Comparison of ENCODE assay signal across 11 cellular contexts in the genomic region with DNA sequence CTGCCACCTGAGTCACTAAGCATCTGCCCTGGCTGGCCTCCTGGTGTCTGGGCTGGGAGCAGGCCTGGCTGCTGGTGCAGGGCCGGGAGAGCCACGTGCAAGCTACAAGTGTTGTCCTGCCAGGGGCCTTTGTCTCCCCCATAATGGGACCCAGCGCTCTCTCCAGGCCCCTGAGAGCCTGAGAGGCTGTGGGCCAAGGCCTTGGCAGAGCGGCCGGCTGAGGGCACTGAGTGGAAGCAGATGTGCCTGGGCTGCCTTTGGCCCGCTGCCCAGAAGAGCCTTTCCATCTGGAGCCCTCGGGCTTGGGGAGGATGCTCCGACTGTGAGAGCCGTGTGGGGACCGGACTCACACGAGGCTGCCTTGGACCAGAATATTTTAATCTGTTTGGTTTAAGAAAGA.
DNase-seq lines count a peak whose midpoint lies in the region; ATAC-seq and TF ChIP-seq lines count a peak whose summit lies in the region.
"Had no signal": no experiment of that assay in that cellular context is flagged by ENCODE, and none has a peak within 500 bp of the region (broad histone marks: within the 10 kb centered on the region; RNA-seq: fewer than 3 reads in every experiment).

No MANE protein-coding gene starts in this region.

- DNase-seq in AG09319 (ENCODE audit: extremely low read depth, low read depth) (peak; percentile 67), NCI-H1694 treated with DMSO at 0.1 percent for 48 hours (lab: John Stamatoyannopoulos, UW) (peak; percentile 45), dorsolateral prefrontal cortex (peak; percentile 43 to 94 (median 88)), midbrain (lab: John Stamatoyannopoulos, UW) (peak; percentile 92), brain microvascular endothelial cell (no peak), germinal center (ENCODE audit: low spot score) (no peak), smooth muscle cell (lab: John Stamatoyannopoulos, UW; ENCODE audit: unreplicated experiment) (no peak)
- DNase-seq: NCI-H226 had no signal

- H3K36me3 ChIP-seq in brain microvascular endothelial cell (replicated peaks) (no peaks in the 10 kb centered on the region), smooth muscle cell (ENCODE audit: low read depth) (no peaks in the 10 kb centered on the region)
- H3K36me3 ChIP-seq: ascending aorta; BLaER1 treated with 17β-estradiol and CSF1 and Interleukin-3, amounts not matched to agents 10 nM and 100 nM had no signal

- peaks cover 0 to 3% (median 0%) of the 10 kb centered on the region in 45 donors for H3K27me3 ChIP-seq in dorsolateral prefrontal cortex
- H3K27me3 ChIP-seq in brain microvascular endothelial cell (replicated peaks): no peaks in the 10 kb centered on the region
- H3K27me3 ChIP-seq in smooth muscle cell (ENCODE audit: low read depth): no peaks in the 10 kb centered on the region
- H3K27me3 ChIP-seq: ascending aorta; BLaER1 treated with 17β-estradiol and CSF1 and Interleukin-3, amounts not matched to agents 10 nM and 100 nM had no signal

- H4K20me1 ChIP-seq in smooth muscle cell (ENCODE audit: low read depth): no peaks in the 10 kb centered on the region
- H4K20me1 ChIP-seq: BLaER1 treated with 17β-estradiol and CSF1 and Interleukin-3, amounts not matched to agents 10 nM and 100 nM had no signal

- ATAC-seq in GM19397 (IDR thresholded peaks at IDR 0.05; ENCODE audit: unreplicated experiment): no peak

- no peak overlapping the region for H3K9ac ChIP-seq in smooth muscle cell (ENCODE audit: low read depth)
- H3K9ac ChIP-seq: BLaER1 treated with 17β-estradiol and CSF1 and Interleukin-3, amounts not matched to agents 10 nM and 100 nM had no signal

- H3K27ac ChIP-seq in dorsolateral prefrontal cortex (peak overlapping the region in 30 of 59 donors; percentile 4 to 77 (median 48)), brain microvascular endothelial cell (no peak overlapping the region), smooth muscle cell (ENCODE audit: low read depth) (no peak overlapping the region)
- H3K27ac ChIP-seq: ascending aorta; BLaER1 treated with 17β-estradiol and CSF1 and Interleukin-3, amounts not matched to agents 10 nM and 100 nM had no signal

- H3K4me3 ChIP-seq in dorsolateral prefrontal cortex: no peak overlapping the region
- H3K4me3 ChIP-seq in brain microvascular endothelial cell (ENCODE audit: low read depth, low read length): no peak overlapping the region
- no peak overlapping the region for H3K4me3 ChIP-seq in smooth muscle cell
- H3K4me3 ChIP-seq: ascending aorta; BLaER1 treated with 17β-estradiol and CSF1 and Interleukin-3, amounts not matched to agents 10 nM and 100 nM had no signal

- H3F3A ChIP-seq in smooth muscle cell (ENCODE audit: low read depth): no peaks in the 10 kb centered on the region

- in situ Hi-C loops in brain microvascular endothelial cell (cut with HindIII; ENCODE audit: low pct_ligation_motif_present, low sequenced_read_pairs): no loop called here

- intact Hi-C loops in dorsolateral prefrontal cortex (cut with DNase I): no loop called here

- peaks cover 11% of the 10 kb centered on the region for H3K4me1 ChIP-seq in smooth muscle cell (ENCODE audit: low read depth)

- no peak overlapping the region for H2AFZ ChIP-seq in smooth muscle cell (ENCODE audit: low read depth)

- no peaks in the 10 kb centered on the region for H3K9me3 ChIP-seq in smooth muscle cell (replicated peaks; ENCODE audit: low read depth)
- H3K9me3 ChIP-seq: ascending aorta had no signal

- TF ChIP-seq CTCF in AG09319 (IDR thresholded peaks at IDR 0.05; ENCODE audit: low read depth, low read length) (no peak; the same call in 1 of the 2 replicates), dorsolateral prefrontal cortex (IDR thresholded peaks at IDR 0.05 in 54 of 56, conservative IDR thresholded peaks at IDR 0.05 in 2 of 56; ENCODE audit: low read depth in 1 of 56, partially characterized antibody in 56 of 56) (peak in 25 of 56 donors; percentile 2 to 46 (median 26)), brain microvascular endothelial cell (IDR thresholded peaks at IDR 0.05; ENCODE audit: low read depth, low read length, missing control alignments) (no peak), smooth muscle cell (IDR thresholded peaks at IDR 0.05; ENCODE audit: borderline replicate concordance, insufficient read depth, poor library complexity, severe bottlenecking) (no peak)

- no peaks in the 10 kb centered on the region for H3K79me2 ChIP-seq in smooth muscle cell (ENCODE audit: low read depth)

- WGBS in smooth muscle cell (ENCODE audit: low lambda C conversion rate): 64% methylated on average over 11 of the region's 11 CpGs

- no peak overlapping the region for H3K4me2 ChIP-seq in smooth muscle cell
- H3K4me2 ChIP-seq: BLaER1 treated with 17β-estradiol and CSF1 and Interleukin-3, amounts not matched to agents 10 nM and 100 nM had no signal

Comparison
In these comparisons a context has a peak if more than half of its experiments do, and no peak if none do; other contexts are left out.
1. DNase-seq: peak in AG09319 (single experiment), NCI-H1694 treated with DMSO at 0.1 percent for 48 hours (single experiment), dorsolateral prefrontal cortex (10 of 10) and midbrain (single experiment); none in brain microvascular endothelial cell (single experiment), germinal center (single experiment) and smooth muscle cell (single experiment).
2. H3K27ac ChIP-seq: peak in dorsolateral prefrontal cortex (30 of 59); none in brain microvascular endothelial cell (single experiment) and smooth muscle cell (single experiment).